8 cellular contexts compared by ENCODE assay signal in genomic region chr7:38311329-38311937, GRCh38.
DNase-seq lines count a peak whose midpoint lies in the region; ATAC-seq and TF ChIP-seq lines count a peak whose summit lies in the region.

No MANE protein-coding gene starts in this region.

- CTCF ChIA-PET in naive thymus-derived CD4-positive, alpha-beta T cell (lab: Charles Lee) = no interaction called here

- H3K27me3 ChIP-seq in BE2C = no peaks in the 10 kb centered on the region
- no peaks in the 10 kb centered on the region for H3K27me3 ChIP-seq in naive thymus-derived CD4-positive, alpha-beta T cell (ENCODE audit: control insufficient read depth in 2 of 2, insufficient read depth in 2 of 2, low read length in 2 of 2)

- peak overlapping the region; percentile 70 for H3K4me3 ChIP-seq in BE2C (ENCODE audit: low read depth, low read length)
- H3K4me3 ChIP-seq in naive thymus-derived CD4-positive, alpha-beta T cell (ENCODE audit: low read length) = no peak overlapping the region

- H3K36me3 Mint-ChIP-seq in naive thymus-derived CD4-positive, alpha-beta T cell = no peaks in the 10 kb centered on the region
- no peaks in the 10 kb centered on the region for H3K36me3 Mint-ChIP-seq in chondrocyte (ENCODE audit: low read depth)

- H3K9me3 Mint-ChIP-seq in naive thymus-derived CD4-positive, alpha-beta T cell = peaks cover 0 to 3% (median 0%) of the 10 kb centered on the region in 11 donors
- H3K9me3 Mint-ChIP-seq in chondrocyte (ENCODE audit: low read depth) = peaks cover 5% of the 10 kb centered on the region

- H3K4me1 ChIP-seq in BE2C = peaks cover 15% of the 10 kb centered on the region
- H3K4me1 ChIP-seq in naive thymus-derived CD4-positive, alpha-beta T cell (ENCODE audit: control insufficient read depth in 2 of 2, insufficient read depth in 2 of 2, low read length in 2 of 2) = peaks cover 6 to 14% of the 10 kb centered on the region in 2 donors

- no peaks in the 10 kb centered on the region for H3K36me3 ChIP-seq in BE2C
- no peaks in the 10 kb centered on the region for H3K36me3 ChIP-seq in naive thymus-derived CD4-positive, alpha-beta T cell (ENCODE audit: control insufficient read depth in 2 of 3, insufficient read depth in 3 of 3, low read length in 3 of 3)

- H3K4me1 Mint-ChIP-seq in naive thymus-derived CD4-positive, alpha-beta T cell = peaks cover 0 to 40% (median 6%) of the 10 kb centered on the region in 7 donors
- no peaks in the 10 kb centered on the region for H3K4me1 Mint-ChIP-seq in chondrocyte (ENCODE audit: low read depth)

- ATAC-seq in GM18498 (IDR thresholded peaks at IDR 0.05; ENCODE audit: unreplicated experiment) = peak; percentile 75
- peak; percentile 58 for ATAC-seq in naive thymus-derived CD4-positive, alpha-beta T cell
- no peak for ATAC-seq in HG02623 (IDR thresholded peaks at IDR 0.05; ENCODE audit: unreplicated experiment)

- POLR2A ChIA-PET in naive thymus-derived CD4-positive, alpha-beta T cell (lab: Charles Lee) = interaction anchor here (1.5 kb wide), 1 partner anchor 18 kb away, joined by 3 read pairs; no protein-coding TSS in a partner anchor

- peak overlapping the region; percentile 28 to 83 (median 55) for H3K27ac Mint-ChIP-seq in naive thymus-derived CD4-positive, alpha-beta T cell
- no peak overlapping the region for H3K27ac Mint-ChIP-seq in chondrocyte (ENCODE audit: unreplicated experiment)

- TF ChIP-seq CTCF in BE2C (IDR thresholded peaks at IDR 0.05; ENCODE audit: low read depth, low read length) (no peak), chondrocyte (IDR thresholded peaks at IDR 0.05) (no peak)

- intact Hi-C loops in naive thymus-derived CD4-positive, alpha-beta T cell (cut with micrococcal nuclease) = loop anchor here in 1 of 2 donors (5.0 kb wide), 1 partner anchor 79 kb away; no protein-coding TSS in a partner anchor

- H3K4me3 Mint-ChIP-seq in naive thymus-derived CD4-positive, alpha-beta T cell = peak overlapping the region; percentile 59 to 82 (median 71)
- no peak overlapping the region for H3K4me3 Mint-ChIP-seq in chondrocyte (ENCODE audit: unreplicated experiment)

- H3K27me3 Mint-ChIP-seq in naive thymus-derived CD4-positive, alpha-beta T cell = no peaks in the 10 kb centered on the region
- H3K27me3 Mint-ChIP-seq in chondrocyte (ENCODE audit: low read depth) = no peaks in the 10 kb centered on the region

- peak overlapping the region; percentile 35 for H3K27ac ChIP-seq in naive thymus-derived CD4-positive, alpha-beta T cell (ENCODE audit: low read depth, low read length)

- DNase-seq in BE2C (peak; percentile 65), NCI-H1092 (lab: John Stamatoyannopoulos, UW) (peak; percentile 71), cerebellum (ENCODE audit: low spot score) (peak; percentile 6), chondrocyte (ENCODE audit: low spot score) (no peak), SHP77 treated with DMSO at 0.1 percent for 48 hours (lab: John Stamatoyannopoulos, UW) (no peak)
- DNase-seq in naive thymus-derived CD4-positive, alpha-beta T cell = no peak

- no peaks in the 10 kb centered on the region for H3K9me3 ChIP-seq in BE2C
- no peaks in the 10 kb centered on the region for H3K9me3 ChIP-seq in naive thymus-derived CD4-positive, alpha-beta T cell (ENCODE audit: control insufficient read depth in 2 of 3, low read length in 3 of 3)

Comparison
In these comparisons a context has a peak if more than half of its experiments do, and no peak if none do; other contexts are left out.
1. DNase-seq: peak in BE2C (single experiment), NCI-H1092 (single experiment) and cerebellum (single experiment); none in naive thymus-derived CD4-positive, alpha-beta T cell (0 of 9), chondrocyte (single experiment) and SHP77 treated with DMSO at 0.1 percent for 48 hours (single experiment).